28 cellular contexts compared by ENCODE assay signal in the genomic region with DNA sequence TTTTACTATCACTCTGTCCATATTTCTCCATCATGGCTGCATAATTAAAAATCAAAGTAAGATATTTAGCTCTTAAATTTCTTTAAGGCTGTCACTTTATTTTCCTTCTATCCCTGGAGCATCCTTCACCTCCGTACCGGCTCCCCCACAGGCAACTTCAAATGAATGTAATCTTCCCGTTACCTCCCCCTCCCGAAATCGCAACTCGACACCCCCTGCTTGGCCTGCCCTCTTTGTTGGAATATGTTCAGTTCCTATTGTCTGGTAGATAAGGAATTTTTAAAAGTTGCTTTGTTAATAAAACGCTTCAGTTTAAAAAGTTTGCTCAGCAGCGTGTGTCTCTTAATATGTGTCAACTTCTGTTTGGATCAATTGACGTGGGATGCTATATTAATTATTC.
"Had no signal": no experiment of that assay in that cellular context is flagged by ENCODE, and none has a peak within 500 bp of the region (broad histone marks: within the 10 kb centered on the region; RNA-seq: fewer than 3 reads in every experiment).

No MANE protein-coding gene starts in this region.

- H3K4me3 Mint-ChIP-seq: natural killer cell treated with Interleukin-12 subunit alpha and Interleukin-12 subunit beta and Interleukin-15 and Interleukin-18, amount 100 ng/mL, for 72 hours; nephron progenitor cell; neural crest cell; stimulated activated effector memory CD8-positive, alpha-beta T cell treated with anti-CD3 and anti-CD28 coated beads, Interleukin-12 subunit alpha, Interleukin-12 subunit beta, amount 100 ng/mL, for 72 hours; stimulated activated naive B cell treated with anti-CD40 and anti-IgM and Interleukin-4, amounts not matched to agents 10 μg/mL and 1 μg/mL and 100 μg/mL, for 72 hours; stimulated activated naive CD8-positive, alpha-beta T cell treated with anti-CD3 and anti-CD28 coated beads, Interleukin-15, Interleukin-2, amounts not matched to agents 100 ng/mL and 50 ng/mL, for 24 hours had no signal

- DNase-seq: nephron progenitor cell; occipital lobe; ovary; posterior cingulate gyrus; psoas muscle; right cardiac atrium; right lobe of liver; sigmoid colon; small intestine; stimulated activated CD4-positive, alpha-beta T cell treated with anti-CD3 and anti-CD28 coated beads, Interleukin-15, amount 100 ng/mL, for 24 hours; stimulated activated CD4-positive, alpha-beta T cell treated with anti-CD3 and anti-CD28 coated beads, Interleukin-2, amount 100 ng/mL, for 24 hours; stimulated activated CD4-positive, alpha-beta T cell treated with anti-CD3 and anti-CD28 coated beads, Interleukin-2, amount 100 ng/mL, for 48 hours; stimulated activated CD4-positive, alpha-beta T cell treated with anti-CD3 and anti-CD28 coated beads, Interleukin-4, amount 100 ng/mL, for 24 hours; stimulated activated naive B cell treated with anti-CD40 and anti-IgM and Interleukin-4, amounts not matched to agents 10 μg/mL and 1 μg/mL and 100 μg/mL, for 72 hours; stimulated activated naive CD4-positive, alpha-beta T cell treated with Interleukin-2 at 50 U/mL for 16 hours; stomach; trophoblast cell; upper lobe of left lung had no signal

- H3K79me2 ChIP-seq: parathyroid adenoma had no signal

- H3K36me3 Mint-ChIP-seq: natural killer cell treated with Interleukin-12 subunit alpha and Interleukin-12 subunit beta and Interleukin-15 and Interleukin-18, amount 100 ng/mL, for 72 hours; stimulated activated effector memory CD8-positive, alpha-beta T cell treated with anti-CD3 and anti-CD28 coated beads, Interleukin-12 subunit alpha, Interleukin-12 subunit beta, amount 100 ng/mL, for 72 hours; stimulated activated naive B cell treated with anti-CD40 and anti-IgM and Interleukin-4, amounts not matched to agents 10 μg/mL and 1 μg/mL and 100 μg/mL, for 72 hours had no signal

- H3K4me3 ChIP-seq: ovary, psoas muscle, right lobe of liver, sigmoid colon, stomach, thoracic aorta, thyroid gland, tibial nerve, upper lobe of left lung, vagina had no signal

- H3K27me3 ChIP-seq: ovary, right lobe of liver, thyroid gland, tibial nerve, upper lobe of left lung, vagina had no signal

- H3K27ac ChIP-seq: ovary, parathyroid adenoma, psoas muscle, right lobe of liver, sigmoid colon, stomach, thoracic aorta, tibial nerve, upper lobe of left lung, vagina had no signal

- H3K4me1 Mint-ChIP-seq: stimulated activated effector memory CD8-positive, alpha-beta T cell treated with anti-CD3 and anti-CD28 coated beads, Interleukin-12 subunit alpha, Interleukin-12 subunit beta, amount 100 ng/mL, for 72 hours; stimulated activated naive B cell treated with anti-CD40 and anti-IgM and Interleukin-4, amounts not matched to agents 10 μg/mL and 1 μg/mL and 100 μg/mL, for 72 hours had no signal

- H3K27ac Mint-ChIP-seq: natural killer cell treated with Interleukin-12 subunit alpha and Interleukin-12 subunit beta and Interleukin-15 and Interleukin-18, amount 100 ng/mL, for 72 hours; nephron progenitor cell; progenitor cell of endocrine pancreas; stimulated activated effector memory CD8-positive, alpha-beta T cell treated with anti-CD3 and anti-CD28 coated beads, Interleukin-12 subunit alpha, Interleukin-12 subunit beta, amount 100 ng/mL, for 72 hours; stimulated activated naive B cell treated with anti-CD40 and anti-IgM and Interleukin-4, amounts not matched to agents 10 μg/mL and 1 μg/mL and 100 μg/mL, for 72 hours; stimulated activated naive CD8-positive, alpha-beta T cell treated with anti-CD3 and anti-CD28 coated beads, Interleukin-15, Interleukin-2, amounts not matched to agents 100 ng/mL and 50 ng/mL, for 24 hours had no signal

- ATAC-seq: natural killer cell treated with Interleukin-12 subunit alpha and Interleukin-12 subunit beta and Interleukin-15 and Interleukin-18, amount 100 ng/mL, for 72 hours; psoas muscle; right cardiac atrium; right lobe of liver; stimulated activated effector memory CD8-positive, alpha-beta T cell treated with anti-CD3 and anti-CD28 coated beads, Interleukin-12 subunit alpha, Interleukin-12 subunit beta, amount 100 ng/mL, for 72 hours; stimulated activated naive B cell treated with anti-CD40 and anti-IgM and Interleukin-4, amounts not matched to agents 10 μg/mL and 1 μg/mL and 100 μg/mL, for 72 hours had no signal

- H3K9me3 Mint-ChIP-seq: nephron progenitor cell; neural crest cell; stimulated activated effector memory CD8-positive, alpha-beta T cell treated with anti-CD3 and anti-CD28 coated beads, Interleukin-12 subunit alpha, Interleukin-12 subunit beta, amount 100 ng/mL, for 72 hours; stimulated activated naive CD8-positive, alpha-beta T cell treated with anti-CD3 and anti-CD28 coated beads, Interleukin-15, Interleukin-2, amounts not matched to agents 100 ng/mL and 50 ng/mL, for 24 hours had no signal

- H3K27me3 Mint-ChIP-seq: stimulated activated naive B cell treated with anti-CD40 and anti-IgM and Interleukin-4, amounts not matched to agents 10 μg/mL and 1 μg/mL and 100 μg/mL, for 72 hours; stimulated activated naive CD8-positive, alpha-beta T cell treated with anti-CD3 and anti-CD28 coated beads, Interleukin-15, Interleukin-2, amounts not matched to agents 100 ng/mL and 50 ng/mL, for 24 hours had no signal

- H3K4me1 ChIP-seq: parathyroid adenoma, psoas muscle, right lobe of liver, sigmoid colon, stomach, tibial nerve, upper lobe of left lung, vagina had no signal

- H2AFZ ChIP-seq: parathyroid adenoma had no signal

- H3K9me3 ChIP-seq: ovary, psoas muscle, right lobe of liver, sigmoid colon, stomach, thoracic aorta, thyroid gland, tibial nerve, upper lobe of left lung, vagina had no signal

- H3K36me3 ChIP-seq: ovary, right lobe of liver, sigmoid colon, stomach, thoracic aorta, thyroid gland, tibial nerve, upper lobe of left lung, vagina had no signal
